33 cellular contexts compared by ENCODE assay signal in genomic region chr1:1101503-1101902, GRCh38. TPM values are rescaled to one million over a fixed set of nuclear protein-coding genes. Genes with fewer than 3 reads are reported as not detected.
"Had no signal": no experiment of that assay in that cellular context is flagged by ENCODE, and none has a peak within 500 bp of the region (broad histone marks: within the 10 kb centered on the region; RNA-seq: fewer than 3 reads in every experiment).

No MANE protein-coding gene starts in this region.

- H3K4me1 ChIP-seq: Peyer's patch, SJSA1 had no signal

- H3K4me3 ChIP-seq: Peyer's patch, SJSA1 had no signal

- ATAC-seq: activated CD8-positive, alpha-beta T cell treated with anti-CD3 and anti-CD28 coated beads for 36 hours; activated naive CD8-positive, alpha-beta T cell treated with anti-CD3 and anti-CD28 coated beads, Interleukin-2, amount 50 U/mL, for 24 hours; PC-3 had no signal

- H3K4me3 Mint-ChIP-seq: activated CD4-positive, alpha-beta T cell treated with anti-CD3 and anti-CD28 coated beads, Interleukin-2, amount 10 ng/mL, durations not matched to agents 24 days and 14 days; activated CD8-positive, alpha-beta T cell treated with anti-CD3 and anti-CD28 coated beads for 36 hours; activated naive CD4-positive, alpha-beta T cell treated with anti-CD3 and anti-CD28 coated beads, Interleukin-2, amount 10 ng/mL, durations not matched to agents 7 days and 5 days; activated naive CD8-positive, alpha-beta T cell; activated naive CD8-positive, alpha-beta T cell treated with anti-CD3 and anti-CD28 coated beads, Interleukin-2, amount 50 U/mL, for 24 hours; IgD-negative memory B cell; T-helper 1 cell treated with Interleukin-12 subunit alpha and Interleukin-12 subunit beta and Interleukin-4 antibody, amounts not matched to agents 30 μg/mL and 1 μg/mL, for 36 hours; T-helper 2 cell treated with Interferon-gamma antibody and Interleukin-4, amounts not matched to agents 5 μg/mL and 100 μg/mL, for 36 hours had no signal

- H3K27ac Mint-ChIP-seq: activated CD4-positive, alpha-beta T cell treated with anti-CD3 and anti-CD28 coated beads, Interleukin-2, amount 10 ng/mL, durations not matched to agents 24 days and 14 days; activated naive CD8-positive, alpha-beta T cell; activated naive CD8-positive, alpha-beta T cell treated with anti-CD3 and anti-CD28 coated beads, Interleukin-2, amount 50 U/mL, for 24 hours; IgD-negative memory B cell; T-helper 1 cell treated with Interleukin-12 subunit alpha and Interleukin-12 subunit beta and Interleukin-4 antibody, amounts not matched to agents 30 μg/mL and 1 μg/mL, for 36 hours; T-helper 2 cell treated with Interferon-gamma antibody and Interleukin-4, amounts not matched to agents 5 μg/mL and 100 μg/mL, for 36 hours had no signal

- H3K27ac ChIP-seq: brain microvascular endothelial cell, Peyer's patch, SJSA1 had no signal

- H3K27me3 ChIP-seq: brain microvascular endothelial cell, Peyer's patch had no signal

- FAIRE-seq: TTC549 had no signal

- H3K9me3 ChIP-seq: Peyer's patch, SJSA1, SK-N-SH had no signal

- H3K36me3 ChIP-seq: brain microvascular endothelial cell, Peyer's patch, SJSA1 had no signal

- H3K27me3 Mint-ChIP-seq: activated naive CD4-positive, alpha-beta T cell treated with anti-CD3 and anti-CD28 coated beads, Interleukin-2, amount 10 ng/mL, durations not matched to agents 7 days and 5 days; IgD-negative memory B cell had no signal

- H3K9ac ChIP-seq: SK-N-SH had no signal

- DNase-seq: activated CD4-positive, alpha-beta T cell treated with anti-CD3 and anti-CD28 coated beads, Interleukin-2, amount 10 ng/mL, durations not matched to agents 24 days and 14 days; activated CD4-positive, alpha-beta T cell treated with anti-CD3 and anti-CD28 coated beads, Interleukin-2, amount 50 U/mL, for 4 hours; activated CD8-positive, alpha-beta T cell treated with anti-CD3 and anti-CD28 coated beads for 36 hours; activated effector memory CD4-positive, alpha-beta T cell treated with Interleukin-2 at 50 U/mL for 16 hours; activated naive CD4-positive, alpha-beta T cell treated with anti-CD3 and anti-CD28 coated beads, Interleukin-2, amount 10 ng/mL, durations not matched to agents 7 days and 5 days; activated naive CD8-positive, alpha-beta T cell treated with anti-CD3 and anti-CD28 coated beads, Interleukin-2, amount 50 U/mL, for 24 hours; activated T-cell treated with anti-CD3 and anti-CD28 coated beads, Interleukin-2, amount 50 U/mL, for 48 hours; anterior cingulate cortex; brain microvascular endothelial cell; Karpas-422; KBM-7; NCI-H1105; NCI-H1417 treated with DMSO at 0.1 percent for 48 hours; NCI-H1694; NCI-H1930; NCI-H2081 treated with DMSO at 0.1 percent for 48 hours; NCI-H226; NCI-H446 treated with DMSO at 0.1 percent for 48 hours; NCI-H524; NCI-H748 treated with DMSO at 0.1 percent for 48 hours; NK-92 treated with Interleukin-12 subunit alpha and Interleukin-12 subunit beta, amount 100 ng/mL, for 24 hours; PC-3; RPMI8226; SHP77 treated with DMSO at 0.1 percent for 48 hours; SK-N-SH had no signal

RNA-seq across cellular contexts. Expression of gene RNF223, which starts 27.4 kb away (rescaled TPM):
- total RNA-seq: activated CD4-positive, alpha-beta T cell treated with anti-CD3 and anti-CD28 coated beads, Interleukin-2, amount 10 ng/mL, durations not matched to agents 24 days and 14 days; activated CD8-positive, alpha-beta memory T cell treated with anti-CD3 and anti-CD28 coated beads for 36 hours; activated CD8-positive, alpha-beta T cell treated with anti-CD3 and anti-CD28 coated beads for 36 hours; SJSA1 had no signal
- polyA plus RNA-seq: IgD-negative memory B cell, SK-N-SH had no signal
